Comparison of ENCODE assay signal across 8 cellular contexts in the genomic region with DNA sequence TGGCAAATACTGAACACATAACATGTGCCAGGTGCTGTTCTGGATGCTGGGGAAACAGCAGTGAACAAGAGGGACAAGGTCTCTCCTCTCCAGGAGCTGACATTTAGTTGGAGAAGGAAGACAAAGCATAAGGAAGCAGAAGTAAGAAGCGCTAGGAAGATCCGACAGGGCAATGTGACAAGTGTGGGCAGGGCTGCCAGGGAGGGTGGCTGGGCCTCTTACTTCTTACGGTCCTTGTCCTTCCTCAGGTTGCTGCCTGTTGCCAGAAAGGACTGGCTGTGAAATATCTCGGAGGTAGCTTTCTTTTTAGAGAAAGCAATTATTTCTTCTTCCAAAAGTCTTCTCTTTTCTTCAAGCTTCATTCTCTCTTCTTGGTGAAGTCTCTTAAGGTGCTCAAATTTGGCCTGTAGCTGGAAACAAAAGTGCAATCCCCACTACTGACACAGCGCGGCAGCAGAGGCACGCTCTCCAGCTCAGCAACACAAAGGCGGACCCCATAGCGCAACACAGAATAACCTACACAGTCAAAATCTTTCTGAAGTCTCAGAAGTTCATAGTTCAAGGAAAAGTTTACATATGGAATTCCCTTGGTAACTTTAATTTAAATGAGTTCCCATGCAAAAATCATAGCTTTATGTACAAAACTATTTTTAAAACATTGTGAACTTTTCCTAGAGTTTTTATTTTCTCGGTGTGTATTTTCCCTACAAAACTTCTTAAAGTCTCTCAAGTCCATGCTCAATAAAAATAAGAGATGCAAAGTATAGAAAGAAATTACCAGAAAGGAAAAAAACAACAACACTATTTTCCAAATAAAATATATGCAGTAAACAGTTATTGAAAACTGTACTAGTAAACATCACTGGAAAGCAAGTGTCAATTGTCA.
DNase-seq lines count a peak whose midpoint lies in the region; ATAC-seq, FAIRE-seq and TF ChIP-seq lines count a peak whose summit lies in the region.

No MANE protein-coding gene starts in this region.

- H3F3A ChIP-seq in OCI-LY1 (ENCODE audit: insufficient read depth, low read length) = no peaks in the 10 kb centered on the region

- H2AFZ ChIP-seq in OCI-LY1 (ENCODE audit: low read length) = no peak overlapping the region

- DNase-seq in A549 (ENCODE audit: low read depth in 1 of 2, low spot score in 1 of 2) = peak; percentile 24 to 69
- peak; percentile 82 for DNase-seq in activated CD8-positive, alpha-beta memory T cell treated with anti-CD3 and anti-CD28 coated beads, Interleukin-2, amount 50 U/mL, for 48 hours
- peak; percentile 39 to 68 for DNase-seq in erythroblast (lab: John Stamatoyannopoulos, UW)
- DNase-seq in naive B cell = peak; percentile 28
- peak; percentile 68 for DNase-seq in stimulated activated naive CD8-positive, alpha-beta T cell treated with anti-CD3 and anti-CD28 coated beads, Interleukin-15, Interleukin-2, amounts not matched to agents 100 U/mL and 50 U/mL, for 24 hours

- H3K36me3 ChIP-seq in OCI-LY1 (ENCODE audit: insufficient read depth, low read length) = no peaks in the 10 kb centered on the region

- H3K27ac ChIP-seq in A549 = no peak overlapping the region
- H3K27ac ChIP-seq in OCI-LY1 (ENCODE audit: low read depth, low read length, poor library complexity, severe bottlenecking) = no peak overlapping the region

- no peaks in the 10 kb centered on the region for H3K9me2 ChIP-seq in OCI-LY1 (ENCODE audit: low read depth, low read length)

- H3K79me2 ChIP-seq in OCI-LY1 (ENCODE audit: insufficient read depth, low read length) = no peaks in the 10 kb centered on the region

- TF ChIP-seq POLR2A in A549 (IDR thresholded peaks at IDR 0.05; ENCODE audit: low read length) (no peak), erythroblast (IDR thresholded peaks at IDR 0.05; ENCODE audit: low read length) (no peak)

- peaks cover 0 to 8% (median 4%) of the 10 kb centered on the region in 3 donors for H3K27me3 Mint-ChIP-seq in naive B cell

- TF ChIP-seq CTCF in A549 (IDR thresholded peaks at IDR 0.05) (peak; percentile 90), OCI-LY1 (IDR thresholded peaks at IDR 0.05; ENCODE audit: low read length) (peak; percentile 81)

- H3K4me3 ChIP-seq in A549 = no peak overlapping the region
- no peak overlapping the region for H3K4me3 ChIP-seq in OCI-LY1 (ENCODE audit: low read depth, low read length, poor library complexity, severe bottlenecking)

- no peak overlapping the region for H3K9ac ChIP-seq in OCI-LY1 (ENCODE audit: low read length)

- no peaks in the 10 kb centered on the region for H3K9me3 Mint-ChIP-seq in naive B cell

- CTCF ChIA-PET in A549 (lab: Yijun Ruan, JAX) = interaction anchor here (0.6 to 7.9 kb wide), 44 partner anchors 8 to 418 kb away, joined by 3 to 101 read pairs (median 6); partner anchors contain the start of genes SEPTIN10 and SOWAHC

- H3K27ac Mint-ChIP-seq in naive B cell = no peak overlapping the region

- peak; percentile 89 to 92 for ATAC-seq in A549
- peak; percentile 80 for ATAC-seq in GM18498 (IDR thresholded peaks at IDR 0.05; ENCODE audit: unreplicated experiment)
- peak; percentile 84 for ATAC-seq in HG03342 (IDR thresholded peaks at IDR 0.05; ENCODE audit: unreplicated experiment)
- ATAC-seq in naive B cell (ENCODE audit: low read depth in 2 of 2) = peak in 1 of 2 donors; percentile 61
- ATAC-seq in stimulated activated naive CD8-positive, alpha-beta T cell treated with anti-CD3 and anti-CD28 coated beads, Interleukin-15, Interleukin-2, amounts not matched to agents 100 U/mL and 50 U/mL, for 24 hours = peak; percentile 76

- WGBS in A549 (ENCODE audit: missing lambda C conversion rate) = 32% methylated on average over 10 of the region's 10 CpGs

- no peaks in the 10 kb centered on the region for H3K4me1 Mint-ChIP-seq in naive B cell

- TF ChIP-seq EP300 in A549 (IDR thresholded peaks at IDR 0.05) = no peak

- POLR2A ChIA-PET in A549 (lab: Yijun Ruan, JAX) = interaction anchor here (0.7 to 2.1 kb wide), 4 partner anchors 63 to 190 kb away, joined by 3 to 5 read pairs (median 3); partner anchors contain the start of genes SEPTIN10 and SOWAHC

- peak; percentile 43 for FAIRE-seq in A549 (lab: Jason Lieb, UNC)

- no peak overlapping the region for H3K4me2 ChIP-seq in A549
- H3K4me2 ChIP-seq in OCI-LY1 (ENCODE audit: low read length) = no peak overlapping the region

- no peaks in the 10 kb centered on the region for H4K20me1 ChIP-seq in OCI-LY1 (ENCODE audit: insufficient read depth, low read length)

- no peaks in the 10 kb centered on the region for H3K27me3 ChIP-seq in OCI-LY1 (ENCODE audit: insufficient read depth, low read length)

- H3K36me3 Mint-ChIP-seq in naive B cell = no peaks in the 10 kb centered on the region

- peak; percentile 96 to 97 for TF ChIP-seq RAD21 in A549 (conservative IDR thresholded peaks at IDR 0.05 in 1 of 2, IDR thresholded peaks at IDR 0.05 in 1 of 2)

- no peaks in the 10 kb centered on the region for H3K9me3 ChIP-seq in A549
- no peaks in the 10 kb centered on the region for H3K9me3 ChIP-seq in OCI-LY1 (ENCODE audit: low read length)

- H3K4me3 Mint-ChIP-seq in naive B cell = no peak overlapping the region

- H3K4me1 ChIP-seq in A549 (peaks cover 4% of the 10 kb centered on the region; the same call in 2 of the 3 replicates), OCI-LY1 (ENCODE audit: insufficient read depth, low read length, severe bottlenecking) (no peaks in the 10 kb centered on the region)

TF ChIP-seq in A549, 52 proteins besides CTCF, POLR2A, EP300 and RAD21:
- TF ChIP-seq SMC3 (IDR thresholded peaks at IDR 0.05) (peak; percentile 92), KDM1A (IDR thresholded peaks at IDR 0.05; ENCODE audit: low read depth) (no peak), FOSL2 (IDR thresholded peaks at IDR 0.05) (no peak), FOSL2 (CRISPR knock-in tag; IDR thresholded peaks at IDR 0.05) (no peak), CEBPB (IDR thresholded peaks at IDR 0.05) (0 out of 4 replicates have a peak, but pooled peaks of 1 of the 2 experiments have one; percentile 8)

Comparison
In these comparisons a context has a peak if more than half of its experiments do, and no peak if none do; other contexts are left out.
1. DNase-seq: peak in every context shown above with its lines; median percentile 82 in activated CD8-positive, alpha-beta memory T cell treated with anti-CD3 and anti-CD28 coated beads, Interleukin-2, amount 50 U/mL, for 48 hours; 68 in stimulated activated naive CD8-positive, alpha-beta T cell treated with anti-CD3 and anti-CD28 coated beads, Interleukin-15, Interleukin-2, amounts not matched to agents 100 U/mL and 50 U/mL, for 24 hours; 54 in erythroblast; 46 in A549; 28 in naive B cell.